9 cellular contexts compared by ENCODE assay signal in the genomic region with DNA sequence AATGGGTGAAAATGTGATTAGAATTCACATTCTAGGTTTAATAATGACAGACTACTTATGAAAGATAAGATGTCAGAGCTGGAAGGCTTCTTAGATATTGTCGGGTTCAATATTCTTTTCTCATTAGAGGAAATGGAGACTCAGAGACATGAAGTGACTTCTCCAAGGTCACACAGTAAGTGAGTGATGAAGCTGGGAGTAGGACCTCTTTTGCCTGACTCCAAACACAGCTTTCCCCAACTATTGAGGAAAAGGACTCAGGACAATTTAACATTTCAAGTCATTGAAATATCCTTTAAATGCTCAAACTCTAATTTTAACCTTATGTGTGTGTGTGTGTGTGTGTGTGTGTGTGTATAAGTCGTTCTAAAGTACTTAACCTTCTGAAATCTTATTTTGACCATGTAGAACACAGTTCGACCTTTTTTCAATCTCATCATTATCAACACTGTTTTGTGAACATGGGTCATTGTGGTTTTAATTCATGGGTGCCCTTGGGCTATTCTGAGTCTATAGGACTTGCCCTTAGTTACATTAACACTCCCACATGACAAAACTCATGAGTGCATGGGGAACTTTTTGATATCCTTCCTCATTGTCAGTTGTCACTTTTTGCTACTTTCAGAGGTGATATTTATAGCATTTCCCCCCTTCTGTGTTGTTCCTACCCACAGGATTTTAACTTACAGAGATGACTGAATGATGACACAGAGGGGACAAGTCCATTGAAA. TPM values are rescaled to one million over a fixed set of nuclear protein-coding genes. Genes with fewer than 3 reads are reported as not detected.
DNase-seq lines count a peak whose midpoint lies in the region; ATAC-seq and TF ChIP-seq lines count a peak whose summit lies in the region.
"Had no signal": no experiment of that assay in that cellular context is flagged by ENCODE, and none has a peak within 500 bp of the region (broad histone marks: within the 10 kb centered on the region; RNA-seq: fewer than 3 reads in every experiment).

No MANE protein-coding gene starts in this region.

- no peak overlapping the region for H3K9ac ChIP-seq in mammary epithelial cell (ENCODE audit: insufficient read depth, low read length)

- peaks cover 26% of the 10 kb centered on the region for H3K4me1 ChIP-seq in mammary epithelial cell (ENCODE audit: insufficient read depth, low read length)
- H3K4me1 ChIP-seq in esophagus muscularis mucosa: peaks cover 83 to 94% (median 89%) of the 10 kb centered on the region in 4 donors
- peaks cover 0 to 78% (median 41%) of the 10 kb centered on the region in 4 donors for H3K4me1 ChIP-seq in tibial nerve

- no peak overlapping the region for H3K4me2 ChIP-seq in mammary epithelial cell (ENCODE audit: insufficient read depth, low read depth, low read length)

- TF ChIP-seq CTCF in MCF 10A (IDR thresholded peaks at IDR 0.05; ENCODE audit: unreplicated experiment) (no peak), mammary epithelial cell (conservative IDR thresholded peaks at IDR 0.05 in 1 of 2, IDR thresholded peaks at IDR 0.05 in 1 of 2; ENCODE audit: extremely low read depth in 1 of 2, insufficient read depth in 1 of 2, low read depth in 1 of 2, low read length in 2 of 2) (no peak), esophagus muscularis mucosa (IDR thresholded peaks at IDR 0.05) (no peak), tibial nerve (IDR thresholded peaks at IDR 0.05) (no peak), WTC11 (IDR thresholded peaks at IDR 0.05) (no peak)

- no peaks in the 10 kb centered on the region for H3K36me3 ChIP-seq in mammary epithelial cell (ENCODE audit: insufficient read depth, low read length)
- H3K36me3 ChIP-seq in esophagus muscularis mucosa: no peaks in the 10 kb centered on the region
- H3K36me3 ChIP-seq in tibial nerve: no peaks in the 10 kb centered on the region

- peaks cover 99% of the 10 kb centered on the region for H3K79me2 ChIP-seq in mammary epithelial cell (ENCODE audit: insufficient read depth, low read length)

- WGBS in mammary epithelial cell (ENCODE audit: low coverage, missing lambda C conversion rate): 100% methylated on average over 3 of the region's 3 CpGs
- WGBS in esophagus muscularis mucosa: 77% methylated on average over 3 of the region's 3 CpGs
- WGBS in tibial nerve, 2 donors: 52 to 61% methylated on average over 3 of the region's 3 CpGs

- H3K4me3 ChIP-seq in mammary epithelial cell (replicated peaks in 1 of 3; ENCODE audit: insufficient read depth in 1 of 3, low read depth in 2 of 3, low read length in 3 of 3): no peak overlapping the region
- H3K4me3 ChIP-seq in esophagus muscularis mucosa: no peak overlapping the region
- no peak overlapping the region for H3K4me3 ChIP-seq in tibial nerve
- H3K4me3 ChIP-seq: psoas muscle had no signal

- no TSS peak for BruUV-seq in MCF 10A (replicated peaks; lab: Mats Ljungman, UMichigan)
- no TSS peak for BruUV-seq in mammary epithelial cell (replicated peaks; lab: Mats Ljungman, UMichigan)

- no peak for DNase-seq in MCF 10A (ENCODE audit: unreplicated experiment)
- no peak for DNase-seq in mammary epithelial cell
- DNase-seq in esophagus muscularis mucosa (ENCODE audit: extremely low spot score): no peak
- no peak for DNase-seq in tibial nerve (ENCODE audit: low spot score in 2 of 2)
- no peak for DNase-seq in activated gamma-delta T cell treated with Interleukin-2 at 50 U/mL for 16 hours
- DNase-seq in DMS79 (lab: John Stamatoyannopoulos, UW): no peak
- DNase-seq in WTC11 (ENCODE audit: low spot score): no peak
- DNase-seq: psoas muscle had no signal

- H3K27ac ChIP-seq in mammary epithelial cell (ENCODE audit: insufficient read depth, low read depth, low read length) (no peak overlapping the region), esophagus muscularis mucosa (replicated peaks in 1 of 4) (peak overlapping the region; percentile 56 to 71 (median 66)), tibial nerve (peak overlapping the region in 3 of 4 donors; percentile 17 to 68 (median 54))
- H3K27ac ChIP-seq: psoas muscle had no signal

- no peak overlapping the region for H2AFZ ChIP-seq in mammary epithelial cell (ENCODE audit: low read depth, low read length)

- TF ChIP-seq EP300 in esophagus muscularis mucosa (IDR thresholded peaks at IDR 0.05): no peak
- peak in 1 of 2 donors; percentile 61 for TF ChIP-seq EP300 in tibial nerve (IDR thresholded peaks at IDR 0.05)

- TF ChIP-seq POLR2A in esophagus muscularis mucosa (IDR thresholded peaks at IDR 0.05; ENCODE audit: low read depth) (no peak), tibial nerve (IDR thresholded peaks at IDR 0.05) (no peak)

- H3K27ac Mint-ChIP-seq in MCF 10A (ENCODE audit: low read depth, unreplicated experiment): peak overlapping the region; percentile 74
- no peak overlapping the region for H3K27ac Mint-ChIP-seq in WTC11

- no peak overlapping the region for H3K4me3 Mint-ChIP-seq in MCF 10A (ENCODE audit: unreplicated experiment)
- H3K4me3 Mint-ChIP-seq in WTC11: no peak overlapping the region

- H3K36me3 Mint-ChIP-seq in MCF 10A (ENCODE audit: insufficient read depth, unreplicated experiment) (no peaks in the 10 kb centered on the region), WTC11 (no peaks in the 10 kb centered on the region)

- peaks cover 39% of the 10 kb centered on the region for H3K4me1 Mint-ChIP-seq in MCF 10A (ENCODE audit: insufficient read depth, unreplicated experiment)
- H3K4me1 Mint-ChIP-seq in WTC11: peaks cover 36% of the 10 kb centered on the region

- CTCF ChIA-PET in MCF 10A (lab: Yijun Ruan, JAX): interaction anchor here (0.6 to 1.0 kb wide), 2 partner anchors 17 to 47 kb away, joined by 3 to 6 read pairs; no protein-coding TSS in a partner anchor
- CTCF ChIA-PET in mammary epithelial cell (lab: Charles Lee; ENCODE audit: low non-redundant PET): no interaction called here
- CTCF ChIA-PET in WTC11 (lab: Charles Lee): no interaction called here

- H3K9me3 ChIP-seq in mammary epithelial cell (replicated peaks; ENCODE audit: insufficient read depth, low read length) (no peaks in the 10 kb centered on the region), esophagus muscularis mucosa (no peaks in the 10 kb centered on the region), tibial nerve (no peaks in the 10 kb centered on the region)
- H3K9me3 ChIP-seq: psoas muscle had no signal

- in situ Hi-C loops in mammary epithelial cell (cut with MboI; ENCODE audit: low sequenced_read_pairs in 2 of 2): no loop called here

- H3K27me3 Mint-ChIP-seq in MCF 10A (ENCODE audit: insufficient read depth, unreplicated experiment): no peaks in the 10 kb centered on the region
- no peaks in the 10 kb centered on the region for H3K27me3 Mint-ChIP-seq in WTC11 (ENCODE audit: low read depth)

- intact Hi-C loops in MCF 10A (cut with micrococcal nuclease): no loop called here
- intact Hi-C loops in mammary epithelial cell (cut with micrococcal nuclease): loop anchor here (5.0 kb wide), 1 partner anchor 76 kb away; no protein-coding TSS in a partner anchor
- intact Hi-C loops in esophagus muscularis mucosa (cut with DNase I): no loop called here

- POLR2A ChIA-PET in MCF 10A (lab: Yijun Ruan, JAX) (interaction anchor here (0.6 to 5.0 kb wide), 4 partner anchors 8 to 51 kb away, joined by 3 to 30 read pairs (median 8); no protein-coding TSS in a partner anchor), WTC11 (lab: Charles Lee) (no interaction called here)

- no peaks in the 10 kb centered on the region for H3K27me3 ChIP-seq in mammary epithelial cell (ENCODE audit: insufficient read depth, low read length)
- no peaks in the 10 kb centered on the region for H3K27me3 ChIP-seq in esophagus muscularis mucosa
- H3K27me3 ChIP-seq in tibial nerve: no peaks in the 10 kb centered on the region

- H4K20me1 ChIP-seq in mammary epithelial cell (ENCODE audit: insufficient read depth, low read length): no peaks in the 10 kb centered on the region

- peak; percentile 35 for ATAC-seq in HG03139 (IDR thresholded peaks at IDR 0.05; ENCODE audit: unreplicated experiment)
- no peak for ATAC-seq in WTC11
- ATAC-seq: psoas muscle had no signal

- H3K9me3 Mint-ChIP-seq in MCF 10A (ENCODE audit: unreplicated experiment) (no peaks in the 10 kb centered on the region), WTC11 (no peaks in the 10 kb centered on the region)

- dilution Hi-C loops in mammary epithelial cell (cut with HindIII; ENCODE audit: low sequenced_read_pairs): no loop called here

TF ChIP-seq in WTC11, 78 proteins besides CTCF, POLR2A, EP300 and RAD21:
- TF ChIP-seq ZNF423 (CRISPR knock-in tag; IDR thresholded peaks at IDR 0.05): no peak
- TF ChIP-seq, protein P1, sequence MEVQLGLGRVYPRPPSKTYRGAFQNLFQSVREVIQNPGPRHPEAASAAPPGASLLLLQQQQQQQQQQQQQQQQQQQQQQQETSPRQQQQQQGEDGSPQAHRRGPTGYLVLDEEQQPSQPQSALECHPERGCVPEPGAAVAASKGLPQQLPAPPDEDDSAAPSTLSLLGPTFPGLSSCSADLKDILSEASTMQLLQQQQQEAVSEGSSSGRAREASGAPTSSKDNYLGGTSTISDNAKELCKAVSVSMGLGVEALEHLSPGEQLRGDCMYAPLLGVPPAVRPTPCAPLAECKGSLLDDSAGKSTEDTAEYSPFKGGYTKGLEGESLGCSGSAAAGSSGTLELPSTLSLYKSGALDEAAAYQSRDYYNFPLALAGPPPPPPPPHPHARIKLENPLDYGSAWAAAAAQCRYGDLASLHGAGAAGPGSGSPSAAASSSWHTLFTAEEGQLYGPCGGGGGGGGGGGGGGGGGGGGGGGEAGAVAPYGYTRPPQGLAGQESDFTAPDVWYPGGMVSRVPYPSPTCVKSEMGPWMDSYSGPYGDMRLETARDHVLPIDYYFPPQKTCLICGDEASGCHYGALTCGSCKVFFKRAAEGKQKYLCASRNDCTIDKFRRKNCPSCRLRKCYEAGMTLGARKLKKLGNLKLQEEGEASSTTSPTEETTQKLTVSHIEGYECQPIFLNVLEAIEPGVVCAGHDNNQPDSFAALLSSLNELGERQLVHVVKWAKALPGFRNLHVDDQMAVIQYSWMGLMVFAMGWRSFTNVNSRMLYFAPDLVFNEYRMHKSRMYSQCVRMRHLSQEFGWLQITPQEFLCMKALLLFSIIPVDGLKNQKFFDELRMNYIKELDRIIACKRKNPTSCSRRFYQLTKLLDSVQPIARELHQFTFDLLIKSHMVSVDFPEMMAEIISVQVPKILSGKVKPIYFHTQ (CRISPR knock-in tag; IDR thresholded peaks at IDR 0.05): no peak
- no peak for TF ChIP-seq TCF7 (CRISPR knock-in tag; IDR thresholded peaks at IDR 0.05; ENCODE audit: low read depth)
- TF ChIP-seq JUN (CRISPR knock-in tag; IDR thresholded peaks at IDR 0.05): no peak
- TF ChIP-seq TEAD4 (CRISPR knock-in tag; IDR thresholded peaks at IDR 0.05): no peak
- TF ChIP-seq ETV6 (CRISPR knock-in tag; IDR thresholded peaks at IDR 0.05): no peak

RNA-seq across cellular contexts. Expression of a gene that starts 53.0 kb away (rescaled TPM):
- total RNA-seq in MCF 10A (2022) (15.4 and 16.5 TPM in 2 replicates), mammary epithelial cell (10 to 100 TPM; 13.2 to 21.2 TPM), esophagus muscularis mucosa (10 to 100 TPM; 42.7 to 66.0 (median 53.1) TPM), tibial nerve (10 to 100 TPM; 17.2 to 25.7 (median 21.9) TPM), WTC11 (2021) (9.2 to 11.8 TPM (median 9.7 TPM) in 3 replicates)
- 10.3 TPM for polyA plus RNA-seq in mammary epithelial cell
- polyA minus RNA-seq in mammary epithelial cell: 20.1 TPM
